Comparison of ENCODE assay signal across 8 cellular contexts in genomic region chr5:141820686-141821085, GRCh38. TPM values are rescaled to one million over a fixed set of nuclear protein-coding genes. Genes with fewer than 3 reads are reported as not detected.
A peak's percentile ranks its signal among the peaks of the same experiment; 100 is the strongest.
DNase-seq lines count a peak whose midpoint lies in the region; ATAC-seq and TF ChIP-seq lines count a peak whose summit lies in the region.
"Not testable (repeated sequence)": the region's sequence is repeated elsewhere in the genome, so short reads cannot be mapped to it uniquely, and the experiment has no call there.
"Had no signal": no experiment of that assay in that cellular context is flagged by ENCODE, and none has a peak within 500 bp of the region (broad histone marks: within the 10 kb centered on the region; RNA-seq: fewer than 3 reads in every experiment).

No MANE protein-coding gene starts in this region.

- not testable (repeated sequence) for H3K36me3 ChIP-seq in HUES6 (ENCODE audit: control insufficient read depth, insufficient read depth, low read length); left ventricle myocardium inferior; sigmoid colon; upper lobe of left lung

- intact Hi-C loops in dorsolateral prefrontal cortex (cut with DNase I): loop anchor here (5.0 kb wide), 2 partner anchors 57 to 73 kb away; partner anchors contain the start of gene PCDH1 (in 1 of the 2)
- intact Hi-C loops in left ventricle myocardium inferior (cut with micrococcal nuclease); sigmoid colon (cut with DNase I): not testable (repeated sequence)

- 94 to 95% methylated on average over 15 of the region's 15 CpGs for WGBS in sigmoid colon, 2 donors
- 93% methylated on average over 11 to 15 of the region's 15 CpGs for WGBS in upper lobe of left lung, 2 donors

- TF ChIP-seq EP300 in sigmoid colon (IDR thresholded peaks at IDR 0.05); upper lobe of left lung (IDR thresholded peaks at IDR 0.05): not testable (repeated sequence)

- peak overlapping the region; percentile 5; the same call in 1 of the 2 replicates for H3K27ac ChIP-seq in C4-2B
- peak overlapping the region; percentile 14; the same call in 1 of the 2 replicates for H3K27ac ChIP-seq in HUES6 (ENCODE audit: low read depth, low read length)
- H3K27ac ChIP-seq in RWPE1: peak overlapping the region; percentile 74; the same call in 1 of the 2 replicates
- peak overlapping the region in 36 of 59 donors; percentile 1 to 98 (median 92) for H3K27ac ChIP-seq in dorsolateral prefrontal cortex
- peak overlapping the region; percentile 77 for H3K27ac ChIP-seq in left ventricle myocardium inferior (replicated peaks)
- H3K27ac ChIP-seq in sigmoid colon: peak overlapping the region in 3 of 4 donors; percentile 17 to 29 (median 28)
- H3K27ac ChIP-seq in upper lobe of left lung: peak overlapping the region in 3 of 4 donors; percentile 76 to 88 (median 78)

- TF ChIP-seq CTCF in C4-2B (conservative IDR thresholded peaks at IDR 0.05); RWPE1 (conservative IDR thresholded peaks at IDR 0.05; ENCODE audit: low read depth); dorsolateral prefrontal cortex (IDR thresholded peaks at IDR 0.05 in 54 of 56, conservative IDR thresholded peaks at IDR 0.05 in 2 of 56; ENCODE audit: low read depth in 1 of 56, partially characterized antibody in 56 of 56); left ventricle myocardium inferior (IDR thresholded peaks at IDR 0.05; ENCODE audit: borderline replicate concordance); sigmoid colon (IDR thresholded peaks at IDR 0.05); upper lobe of left lung (IDR thresholded peaks at IDR 0.05): not testable (repeated sequence)

- TF ChIP-seq POLR2A in sigmoid colon (IDR thresholded peaks at IDR 0.05); upper lobe of left lung (IDR thresholded peaks at IDR 0.05): not testable (repeated sequence)

- H3K4me3 ChIP-seq in HUES6 (ENCODE audit: low read depth, low read length); dorsolateral prefrontal cortex; left ventricle myocardium inferior; sigmoid colon; upper lobe of left lung: not testable (repeated sequence)

- H3K9ac ChIP-seq in HUES6 (ENCODE audit: low read length): not testable (repeated sequence)

- DNase-seq in RWPE1 (ENCODE audit: low spot score); dorsolateral prefrontal cortex; left ventricle myocardium inferior; sigmoid colon; upper lobe of left lung: not testable (repeated sequence)

- CTCF ChIA-PET in RWPE1 (lab: Yijun Ruan, JAX): interaction anchor here (0.6 to 3.7 kb wide), 3 partner anchors 9 to 169 kb away, joined by 7 to 17 read pairs (median 7); no protein-coding TSS in a partner anchor

- POLR2A ChIA-PET in RWPE1 (lab: Yijun Ruan, JAX; ENCODE audit: low non-redundant PET): interaction anchor here (0.8 kb wide), 1 partner anchor 29 kb away, joined by 6 read pairs; no protein-coding TSS in a partner anchor

- peaks cover 55% of the 10 kb centered on the region for H3K4me1 ChIP-seq in HUES6 (ENCODE audit: control insufficient read depth, insufficient read depth, low read length)
- peaks cover 42% of the 10 kb centered on the region for H3K4me1 ChIP-seq in left ventricle myocardium inferior
- not testable (repeated sequence) for H3K4me1 ChIP-seq in sigmoid colon
- H3K4me1 ChIP-seq in upper lobe of left lung: peaks cover 18 to 38% (median 28%) of the 10 kb centered on the region in 4 donors

- not testable (repeated sequence) for H3K9me3 ChIP-seq in HUES6 (ENCODE audit: control insufficient read depth, insufficient read depth, low read depth, low read length); left ventricle myocardium inferior (replicated peaks); sigmoid colon; upper lobe of left lung

- H3K27me3 ChIP-seq in HUES6 (ENCODE audit: control insufficient read depth, insufficient read depth, low read length); dorsolateral prefrontal cortex; sigmoid colon; upper lobe of left lung: not testable (repeated sequence)
- peaks cover 49% of the 10 kb centered on the region for H3K27me3 ChIP-seq in left ventricle myocardium inferior (ENCODE audit: low read depth)

- not testable (repeated sequence) for ATAC-seq in upper lobe of left lung (ENCODE audit: low FRiP score in 2 of 2)

RNA-seq across cellular contexts. Expression of gene PCDH1, which starts 57.5 kb away (rescaled TPM):
- 100 to 1,000 TPM in 12 of 120 experiments, 10 to 100 TPM in 108; 37.8 to 132 (median 87.1) TPM for total RNA-seq in dorsolateral prefrontal cortex
- 16.1 TPM for total RNA-seq in left ventricle myocardium inferior
- 10 to 100 TPM in 3 of 4 donors, 1 to 10 TPM in 1; 8.6 to 19.4 (median 13.4) TPM for total RNA-seq in sigmoid colon
- polyA plus RNA-seq in sigmoid colon: 10 to 100 TPM in 2 of 3 donors, 1 to 10 TPM in 1; 9.0 to 47.2 (median 11.8) TPM
- 100 to 1,000 TPM in 1 of 6 donors, 10 to 100 TPM in 5; 41.3 to 133 (median 81.6) TPM for total RNA-seq in upper lobe of left lung
- total RNA-seq: CD4-positive, alpha-beta memory T cell had no signal
- polyA plus RNA-seq: CD4-positive, alpha-beta memory T cell had no signal

Comparison
In these comparisons a context has a peak if more than half of its experiments do, and no peak if none do; other contexts are left out.
1. H3K27ac ChIP-seq: peak in every context shown above with its lines; median percentile 92 in dorsolateral prefrontal cortex; 78 in upper lobe of left lung; 77 in left ventricle myocardium inferior; 74 in RWPE1; 28 in sigmoid colon; 14 in HUES6; 5 in C4-2B.